ENCODE assay signal across 16 cellular contexts in genomic region chr10:29357962-29358635, GRCh38.
DNase-seq lines count a peak whose midpoint lies in the region; TF ChIP-seq lines count a peak whose summit lies in the region.
"Had no signal": no experiment of that assay in that cellular context is flagged by ENCODE, and none has a peak within 500 bp of the region (broad histone marks: within the 10 kb centered on the region; RNA-seq: fewer than 3 reads in every experiment).

No MANE protein-coding gene starts in this region.

- no peaks in the 10 kb centered on the region for H3K9me3 Mint-ChIP-seq in activated naive CD4-positive, alpha-beta T cell treated with anti-CD3 and anti-CD28 coated beads, Interleukin-2, amount 10 ng/mL, durations not matched to agents 7 days and 5 days
- no peaks in the 10 kb centered on the region for H3K9me3 Mint-ChIP-seq in activated naive CD4-positive, alpha-beta T cell treated with anti-CD3 and anti-CD28 coated beads for 36 hours
- H3K9me3 Mint-ChIP-seq in mesothelial cell of epicardium (no peaks in the 10 kb centered on the region), progenitor cell of endocrine pancreas (ENCODE audit: low read depth) (no peaks in the 10 kb centered on the region)
- H3K9me3 Mint-ChIP-seq: HFFc6 had no signal

- WGBS in spleen, 5 donors, result 85 to 95% (median 92%) methylated on average over 13 of the region's 13 CpGs

- no peaks in the 10 kb centered on the region for H3K9me3 ChIP-seq in spleen
- H3K9me3 ChIP-seq: BLaER1 treated with 17β-estradiol and CSF1 and Interleukin-3, amounts not matched to agents 10 nM and 100 nM had no signal

- no peak overlapping the region for H3K4me3 Mint-ChIP-seq in activated naive CD4-positive, alpha-beta T cell treated with anti-CD3 and anti-CD28 coated beads, Interleukin-2, amount 10 ng/mL, durations not matched to agents 7 days and 5 days
- H3K4me3 Mint-ChIP-seq in activated naive CD4-positive, alpha-beta T cell treated with anti-CD3 and anti-CD28 coated beads for 36 hours, result no peak overlapping the region
- H3K4me3 Mint-ChIP-seq in mesothelial cell of epicardium (no peak overlapping the region), progenitor cell of endocrine pancreas (ENCODE audit: low read depth) (peak overlapping the region; percentile 32)
- H3K4me3 Mint-ChIP-seq: CD4-positive, CD25-positive, alpha-beta regulatory T cell; HFFc6 had no signal

- H3K4me1 Mint-ChIP-seq in activated naive CD4-positive, alpha-beta T cell treated with anti-CD3 and anti-CD28 coated beads, Interleukin-2, amount 10 ng/mL, durations not matched to agents 7 days and 5 days, result no peaks in the 10 kb centered on the region
- no peaks in the 10 kb centered on the region for H3K4me1 Mint-ChIP-seq in activated naive CD4-positive, alpha-beta T cell treated with anti-CD3 and anti-CD28 coated beads for 36 hours (ENCODE audit: low read depth)
- H3K4me1 Mint-ChIP-seq in mesothelial cell of epicardium (peaks cover 49% of the 10 kb centered on the region), progenitor cell of endocrine pancreas (ENCODE audit: low read depth) (peaks cover 30% of the 10 kb centered on the region)
- H3K4me1 Mint-ChIP-seq: CD4-positive, CD25-positive, alpha-beta regulatory T cell had no signal

- H3K36me3 ChIP-seq in spleen, result no peaks in the 10 kb centered on the region
- H3K36me3 ChIP-seq: BLaER1 treated with 17β-estradiol and CSF1 and Interleukin-3, amounts not matched to agents 10 nM and 100 nM had no signal

- no peak overlapping the region for H3K27ac ChIP-seq in spleen
- H3K27ac ChIP-seq: BLaER1 treated with 17β-estradiol and CSF1 and Interleukin-3, amounts not matched to agents 10 nM and 100 nM; HL-60 had no signal

- intact Hi-C loops in activated naive CD4-positive, alpha-beta T cell treated with anti-CD3 and anti-CD28 coated beads for 36 hours (cut with micrococcal nuclease), result no loop called here
- intact Hi-C loops in spleen (cut with DNase I; ENCODE audit: low total_unique reads), result no loop called here

- CTCF ChIA-PET in activated naive CD4-positive, alpha-beta T cell treated with anti-CD3 and anti-CD28 coated beads, Interleukin-2, amount 10 ng/mL, durations not matched to agents 7 days and 5 days (lab: Charles Lee), result interaction anchor here (0.8 kb wide), 1 partner anchor 28 kb away, joined by 3 read pairs; no protein-coding TSS in a partner anchor
- CTCF ChIA-PET in activated naive CD4-positive, alpha-beta T cell treated with anti-CD3 and anti-CD28 coated beads for 36 hours (lab: Charles Lee), result no interaction called here

- H3K27me3 ChIP-seq in spleen (replicated peaks in 1 of 7), result no peaks in the 10 kb centered on the region
- H3K27me3 ChIP-seq: BLaER1 treated with 17β-estradiol and CSF1 and Interleukin-3, amounts not matched to agents 10 nM and 100 nM had no signal

- peaks cover 0 to 6% (median 0%) of the 10 kb centered on the region in 6 donors for H3K4me1 ChIP-seq in spleen

- TF ChIP-seq CTCF in epithelial cell of esophagus (IDR thresholded peaks at IDR 0.05; ENCODE audit: insufficient read depth, low read depth, low read length, missing control alignments) (no peak), mesothelial cell of epicardium (IDR thresholded peaks at IDR 0.05; ENCODE audit: unreplicated experiment) (no peak), progenitor cell of endocrine pancreas (IDR thresholded peaks at IDR 0.05; ENCODE audit: unreplicated experiment) (no peak), spleen (IDR thresholded peaks at IDR 0.05 in 8 of 11, conservative IDR thresholded peaks at IDR 0.05 in 3 of 11) (no peak)

- no peak for TF ChIP-seq POLR2A in spleen (IDR thresholded peaks at IDR 0.05)

- in situ Hi-C loops in ACHN (cut with HindIII; ENCODE audit: low pct_ligation_motif_present, low pct_unique_long_range_greater_than_20kb, low sequenced_read_pairs), result no loop called here

- no peaks in the 10 kb centered on the region for H3K27me3 Mint-ChIP-seq in activated naive CD4-positive, alpha-beta T cell treated with anti-CD3 and anti-CD28 coated beads, Interleukin-2, amount 10 ng/mL, durations not matched to agents 7 days and 5 days
- H3K27me3 Mint-ChIP-seq in activated naive CD4-positive, alpha-beta T cell treated with anti-CD3 and anti-CD28 coated beads for 36 hours (ENCODE audit: low read depth), result no peaks in the 10 kb centered on the region
- no peaks in the 10 kb centered on the region for H3K27me3 Mint-ChIP-seq in mesothelial cell of epicardium (ENCODE audit: low read depth)
- H3K27me3 Mint-ChIP-seq in progenitor cell of endocrine pancreas, result no peaks in the 10 kb centered on the region
- H3K27me3 Mint-ChIP-seq: CD4-positive, CD25-positive, alpha-beta regulatory T cell had no signal

- H3K27ac Mint-ChIP-seq in activated naive CD4-positive, alpha-beta T cell treated with anti-CD3 and anti-CD28 coated beads, Interleukin-2, amount 10 ng/mL, durations not matched to agents 7 days and 5 days, result peak overlapping the region; percentile 62
- H3K27ac Mint-ChIP-seq in activated naive CD4-positive, alpha-beta T cell treated with anti-CD3 and anti-CD28 coated beads for 36 hours, result no peak overlapping the region
- H3K27ac Mint-ChIP-seq in mesothelial cell of epicardium (peak overlapping the region; percentile 79), progenitor cell of endocrine pancreas (peak overlapping the region; percentile 71)
- H3K27ac Mint-ChIP-seq: CD4-positive, CD25-positive, alpha-beta regulatory T cell; HFFc6 had no signal

- H3K36me3 Mint-ChIP-seq in activated naive CD4-positive, alpha-beta T cell treated with anti-CD3 and anti-CD28 coated beads, Interleukin-2, amount 10 ng/mL, durations not matched to agents 7 days and 5 days, result no peaks in the 10 kb centered on the region
- no peaks in the 10 kb centered on the region for H3K36me3 Mint-ChIP-seq in activated naive CD4-positive, alpha-beta T cell treated with anti-CD3 and anti-CD28 coated beads for 36 hours (ENCODE audit: low read depth)
- H3K36me3 Mint-ChIP-seq in mesothelial cell of epicardium, result no peaks in the 10 kb centered on the region
- H3K36me3 Mint-ChIP-seq in progenitor cell of endocrine pancreas (ENCODE audit: insufficient read depth), result no peaks in the 10 kb centered on the region
- H3K36me3 Mint-ChIP-seq: CD4-positive, CD25-positive, alpha-beta regulatory T cell had no signal

- no peak for DNase-seq in activated naive CD4-positive, alpha-beta T cell treated with anti-CD3 and anti-CD28 coated beads, Interleukin-2, amount 10 ng/mL, durations not matched to agents 7 days and 5 days
- no peak for DNase-seq in activated naive CD4-positive, alpha-beta T cell treated with anti-CD3 and anti-CD28 coated beads for 36 hours
- DNase-seq in epithelial cell of esophagus (ENCODE audit: low read depth), result peak; percentile 18
- DNase-seq in mesothelial cell of epicardium (ENCODE audit: low spot score in 2 of 2, unreplicated experiment in 2 of 2), result no peak
- no peak for DNase-seq in progenitor cell of endocrine pancreas (ENCODE audit: low spot score, unreplicated experiment)
- no peak for DNase-seq in activated CD4-positive, alpha-beta T cell treated with anti-CD3 and anti-CD28 coated beads for 48 hours
- DNase-seq in ACHN, result no peak
- DNase-seq in spleen, result no peak
- DNase-seq: 8988T; CD4-positive, CD25-positive, alpha-beta regulatory T cell; DMS53; GF-D8; HCEC 1CT; HFFc6 had no signal

- H3K4me3 ChIP-seq in epithelial cell of esophagus (ENCODE audit: low read length), result no peak overlapping the region
- H3K4me3 ChIP-seq in spleen, result no peak overlapping the region
- H3K4me3 ChIP-seq: BLaER1 treated with 17β-estradiol and CSF1 and Interleukin-3, amounts not matched to agents 10 nM and 100 nM had no signal
